In genomic region chr11:270451-271208, GRCh38 we compare ENCODE assay signal across 17 cellular contexts. TPM values are rescaled to one million over a fixed set of nuclear protein-coding genes. Genes with fewer than 3 reads are reported as not detected.
DNase-seq lines count a peak whose midpoint lies in the region; ATAC-seq lines count a peak whose summit lies in the region.
"Had no signal": no experiment of that assay in that cellular context is flagged by ENCODE, and none has a peak within 500 bp of the region (broad histone marks: within the 10 kb centered on the region; RNA-seq: fewer than 3 reads in every experiment).

No MANE protein-coding gene starts in this region.

- no peaks in the 10 kb centered on the region for H3K36me3 ChIP-seq in SJCRH30
- H3K36me3 ChIP-seq: vagina had no signal

- peaks cover 5% of the 10 kb centered on the region for H3K36me3 Mint-ChIP-seq in activated CD8-positive, alpha-beta memory T cell treated with anti-CD3 and anti-CD28 coated beads, Interleukin-2, amount 10 ng/mL, durations not matched to agents 7 days and 5 days
- no peaks in the 10 kb centered on the region for H3K36me3 Mint-ChIP-seq in T-cell
- H3K36me3 Mint-ChIP-seq in stimulated activated naive B cell treated with anti-CD40 and anti-IgM and Interleukin-4, amounts not matched to agents 10 μg/mL and 1 μg/mL and 100 μg/mL, for 72 hours: peaks cover 0 to 2% of the 10 kb centered on the region in 2 donors

- CTCF ChIA-PET in activated CD8-positive, alpha-beta memory T cell treated with anti-CD3 and anti-CD28 coated beads, Interleukin-2, amount 10 ng/mL, durations not matched to agents 7 days and 5 days (lab: Charles Lee): no interaction called here
- CTCF ChIA-PET in T-cell (lab: Charles Lee): interaction anchor here in 1 of 2 donors (0.5 kb wide), 1 partner anchor 184 kb away, joined by 4 read pairs; no protein-coding TSS in a partner anchor

- no peak overlapping the region for H3K27ac Mint-ChIP-seq in activated CD8-positive, alpha-beta memory T cell treated with anti-CD3 and anti-CD28 coated beads, Interleukin-2, amount 10 ng/mL, durations not matched to agents 7 days and 5 days
- peak overlapping the region; percentile 98 for H3K27ac Mint-ChIP-seq in T-cell
- H3K27ac Mint-ChIP-seq in stimulated activated naive B cell treated with anti-CD40 and anti-IgM and Interleukin-4, amounts not matched to agents 10 μg/mL and 1 μg/mL and 100 μg/mL, for 72 hours: peak overlapping the region; percentile 97
- H3K27ac Mint-ChIP-seq: GM23338 had no signal

- H3K4me3 Mint-ChIP-seq in activated CD8-positive, alpha-beta memory T cell treated with anti-CD3 and anti-CD28 coated beads, Interleukin-2, amount 10 ng/mL, durations not matched to agents 7 days and 5 days: no peak overlapping the region
- no peak overlapping the region for H3K4me3 Mint-ChIP-seq in T-cell
- no peak overlapping the region for H3K4me3 Mint-ChIP-seq in stimulated activated naive B cell treated with anti-CD40 and anti-IgM and Interleukin-4, amounts not matched to agents 10 μg/mL and 1 μg/mL and 100 μg/mL, for 72 hours
- H3K4me3 Mint-ChIP-seq: GM23338, neural crest cell had no signal

- no peak overlapping the region for H3K4me3 ChIP-seq in SJCRH30
- H3K4me3 ChIP-seq: GM23338, smooth muscle cell, vagina had no signal

- POLR2A ChIA-PET in T-cell (lab: Charles Lee): no interaction called here

- ATAC-seq in activated CD8-positive, alpha-beta memory T cell treated with anti-CD3 and anti-CD28 coated beads, Interleukin-2, amount 10 ng/mL, durations not matched to agents 7 days and 5 days: no peak
- ATAC-seq in T-cell (replicated peaks in 1 of 4): no peak
- ATAC-seq in stimulated activated naive B cell treated with anti-CD40 and anti-IgM and Interleukin-4, amounts not matched to agents 10 μg/mL and 1 μg/mL and 100 μg/mL, for 72 hours (replicated peaks): no peak
- ATAC-seq: foreskin keratinocyte, GM23338 had no signal

- H3K27me3 Mint-ChIP-seq in activated CD8-positive, alpha-beta memory T cell treated with anti-CD3 and anti-CD28 coated beads, Interleukin-2, amount 10 ng/mL, durations not matched to agents 7 days and 5 days: peaks cover 20% of the 10 kb centered on the region
- H3K27me3 Mint-ChIP-seq in T-cell: no peaks in the 10 kb centered on the region
- no peaks in the 10 kb centered on the region for H3K27me3 Mint-ChIP-seq in stimulated activated naive B cell treated with anti-CD40 and anti-IgM and Interleukin-4, amounts not matched to agents 10 μg/mL and 1 μg/mL and 100 μg/mL, for 72 hours

- H3K27ac ChIP-seq in layer of hippocampus (ENCODE audit: low read depth, low read length) (peak overlapping the region; percentile 62), SJCRH30 (no peak overlapping the region)
- H3K27ac ChIP-seq: foreskin keratinocyte, vagina had no signal

- DNase-seq in activated CD8-positive, alpha-beta memory T cell treated with anti-CD3 and anti-CD28 coated beads, Interleukin-2, amount 10 ng/mL, durations not matched to agents 7 days and 5 days: peak; percentile 39
- no peak for DNase-seq in activated CD8-positive, alpha-beta memory T cell treated with anti-CD3 and anti-CD28 coated beads for 24 hours
- DNase-seq in T-cell (no peak), SJCRH30 (no peak), retina (no peak), NCI-H2107 (lab: John Stamatoyannopoulos, UW) (no peak)
- DNase-seq in stimulated activated naive B cell treated with anti-CD40 and anti-IgM and Interleukin-4, amounts not matched to agents 10 μg/mL and 1 μg/mL and 100 μg/mL, for 72 hours: no peak
- DNase-seq: effector CD4-positive, alpha-beta T cell; foreskin keratinocyte; NCI-H2171 treated with DMSO at 0.1 percent for 48 hours had no signal

- peaks cover 3% of the 10 kb centered on the region for H3K9me3 ChIP-seq in SJCRH30 (replicated peaks)
- H3K9me3 ChIP-seq: vagina had no signal

- peaks cover 32% of the 10 kb centered on the region for H3K4me1 Mint-ChIP-seq in activated CD8-positive, alpha-beta memory T cell treated with anti-CD3 and anti-CD28 coated beads, Interleukin-2, amount 10 ng/mL, durations not matched to agents 7 days and 5 days
- H3K4me1 Mint-ChIP-seq in T-cell: peaks cover 27 to 44% (median 35%) of the 10 kb centered on the region in 3 donors
- H3K4me1 Mint-ChIP-seq in stimulated activated naive B cell treated with anti-CD40 and anti-IgM and Interleukin-4, amounts not matched to agents 10 μg/mL and 1 μg/mL and 100 μg/mL, for 72 hours: peaks cover 24 to 58% of the 10 kb centered on the region in 2 donors

- no peaks in the 10 kb centered on the region for H3K9me3 Mint-ChIP-seq in activated CD8-positive, alpha-beta memory T cell treated with anti-CD3 and anti-CD28 coated beads, Interleukin-2, amount 10 ng/mL, durations not matched to agents 7 days and 5 days (ENCODE audit: low read depth)
- no peaks in the 10 kb centered on the region for H3K9me3 Mint-ChIP-seq in T-cell
- H3K9me3 Mint-ChIP-seq in stimulated activated naive B cell treated with anti-CD40 and anti-IgM and Interleukin-4, amounts not matched to agents 10 μg/mL and 1 μg/mL and 100 μg/mL, for 72 hours: peaks cover 0 to 2% of the 10 kb centered on the region in 2 donors

- H3K27me3 ChIP-seq in layer of hippocampus (ENCODE audit: control insufficient read depth, insufficient read depth, low read length): no peaks in the 10 kb centered on the region
- no peaks in the 10 kb centered on the region for H3K27me3 ChIP-seq in SJCRH30
- H3K27me3 ChIP-seq: vagina had no signal

- peaks cover 12% of the 10 kb centered on the region for H3K4me1 ChIP-seq in SJCRH30
- H3K4me1 ChIP-seq: foreskin keratinocyte had no signal

RNA-seq across cellular contexts. Expression of gene NLRP6, which starts 7.6 kb away (rescaled TPM):
- total RNA-seq in activated CD8-positive, alpha-beta memory T cell treated with anti-CD3 and anti-CD28 coated beads, Interleukin-2, amount 10 ng/mL, durations not matched to agents 7 days and 5 days: 1 to 10 TPM; 3.8 to 6.9 TPM
- 10 to 100 TPM in 3 of 5 donors, 1 to 10 TPM in 2; 6.7 to 27.7 (median 20.9) TPM for total RNA-seq in T-cell
- total RNA-seq in SJCRH30 (2014; rRNA removed; shearing (Covaris generic)): not detected in 2 replicates
- total RNA-seq: A673, foreskin keratinocyte, MCF 10A, neural crest cell, smooth muscle cell had no signal

RNA-seq across cellular contexts. Expression of gene PGGHG, which starts 18.3 kb away (rescaled TPM):
- total RNA-seq in activated CD8-positive, alpha-beta memory T cell treated with anti-CD3 and anti-CD28 coated beads, Interleukin-2, amount 10 ng/mL, durations not matched to agents 7 days and 5 days: 100 to 1,000 TPM; 214 to 229 TPM
- 100 to 1,000 TPM; 252 to 818 (median 459) TPM for total RNA-seq in T-cell
- 4.7 and 8.5 TPM in 2 replicates for total RNA-seq in SJCRH30 (2014; rRNA removed; shearing (Covaris generic))

RNA-seq across cellular contexts. Expression of gene IFITM5, which starts 28.7 kb away (rescaled TPM):
- not detected for total RNA-seq in activated CD8-positive, alpha-beta memory T cell treated with anti-CD3 and anti-CD28 coated beads, Interleukin-2, amount 10 ng/mL, durations not matched to agents 7 days and 5 days
- total RNA-seq in T-cell: not detected
- not detected in 2 replicates for total RNA-seq in SJCRH30 (2014; rRNA removed; shearing (Covaris generic))
- total RNA-seq: A673, foreskin keratinocyte, GM23338, MCF 10A, neural crest cell, smooth muscle cell, vagina had no signal

RNA-seq across cellular contexts. Expression of gene PSMD13, which starts 33.9 kb away (rescaled TPM):
- total RNA-seq in activated CD8-positive, alpha-beta memory T cell treated with anti-CD3 and anti-CD28 coated beads, Interleukin-2, amount 10 ng/mL, durations not matched to agents 7 days and 5 days: 100 to 1,000 TPM; 166 to 199 TPM
- total RNA-seq in T-cell: 100 to 1,000 TPM in 4 of 5 donors, 10 to 100 TPM in 1; 74.0 to 115 (median 108) TPM
- total RNA-seq in SJCRH30 (2014; rRNA removed; shearing (Covaris generic)): 127 and 131 TPM in 2 replicates

RNA-seq across cellular contexts. Expression of gene SIRT3, which starts 34.5 kb away (rescaled TPM):
- total RNA-seq in activated CD8-positive, alpha-beta memory T cell treated with anti-CD3 and anti-CD28 coated beads, Interleukin-2, amount 10 ng/mL, durations not matched to agents 7 days and 5 days: 10 to 100 TPM; 12.8 to 15.9 TPM
- total RNA-seq in T-cell: 10 to 100 TPM; 22.0 to 33.0 (median 26.3) TPM
- 11.0 and 17.2 TPM in 2 replicates for total RNA-seq in SJCRH30 (2014; rRNA removed; shearing (Covaris generic))

Comparison
In these comparisons a context has a peak if more than half of its experiments do, and no peak if none do; other contexts are left out.
1. RNA of gene PGGHG, which starts 18.3 kb away (total RNA-seq): 252 to 818 TPM in T-cell and 214 to 229 TPM in activated CD8-positive, alpha-beta memory T cell treated with anti-CD3 and anti-CD28 coated beads, Interleukin-2, amount 10 ng/mL, durations not matched to agents 7 days and 5 days; 4.7 to 8.5 TPM in SJCRH30; every median in the first group is over 10 times any median in the second.